Comparison of ENCODE assay signal across 9 cellular contexts in genomic region chr18:57435851-57436192, GRCh38. TPM values are rescaled to one million over a fixed set of nuclear protein-coding genes. Genes with fewer than 3 reads are reported as not detected.
A peak's percentile ranks its signal among the peaks of the same experiment; 100 is the strongest.
DNase-seq lines count a peak whose midpoint lies in the region; ATAC-seq, FAIRE-seq and TF ChIP-seq lines count a peak whose summit lies in the region.
"Had no signal": no experiment of that assay in that cellular context is flagged by ENCODE, and none has a peak within 500 bp of the region (broad histone marks: within the 10 kb centered on the region; RNA-seq: fewer than 3 reads in every experiment).

No MANE protein-coding gene starts in this region.

- no peak overlapping the region for H2AFZ ChIP-seq in smooth muscle cell (ENCODE audit: low read depth)

- no peak overlapping the region for H3K4me3 ChIP-seq in smooth muscle cell

- H3F3A ChIP-seq in smooth muscle cell (ENCODE audit: low read depth): no peaks in the 10 kb centered on the region

- peaks cover 49% of the 10 kb centered on the region for H3K4me1 Mint-ChIP-seq in stimulated activated naive CD8-positive, alpha-beta T cell treated with anti-CD3 and anti-CD28 coated beads, Interleukin-15, Interleukin-2, amounts not matched to agents 100 ng/mL and 50 ng/mL, for 24 hours (ENCODE audit: low read depth)
- peaks cover 7% of the 10 kb centered on the region for H3K4me1 Mint-ChIP-seq in activated T-helper 17 cell treated with anti-CD3 and anti-CD28 coated beads, Interleukin-2, amount 50 U/mL, for 72 hours
- peaks cover 17% of the 10 kb centered on the region for H3K4me1 Mint-ChIP-seq in memory B cell

- H3K27ac ChIP-seq in smooth muscle cell (ENCODE audit: low read depth): no peak overlapping the region
- H3K27ac ChIP-seq: SK-N-MC had no signal

- peaks cover 28% of the 10 kb centered on the region for H3K4me1 ChIP-seq in smooth muscle cell (ENCODE audit: low read depth)

- H3K4me2 ChIP-seq in smooth muscle cell: no peak overlapping the region

- no peaks in the 10 kb centered on the region for H3K79me2 ChIP-seq in smooth muscle cell (ENCODE audit: low read depth)

- H3K4me3 Mint-ChIP-seq in stimulated activated naive CD8-positive, alpha-beta T cell treated with anti-CD3 and anti-CD28 coated beads, Interleukin-15, Interleukin-2, amounts not matched to agents 100 ng/mL and 50 ng/mL, for 24 hours: peak overlapping the region; percentile 70
- peak overlapping the region; percentile 50 for H3K4me3 Mint-ChIP-seq in activated T-helper 17 cell treated with anti-CD3 and anti-CD28 coated beads, Interleukin-2, amount 50 U/mL, for 72 hours
- H3K4me3 Mint-ChIP-seq in memory B cell: peak overlapping the region; percentile 74

- no peaks in the 10 kb centered on the region for H3K36me3 ChIP-seq in smooth muscle cell (ENCODE audit: low read depth)

- peaks cover 93% of the 10 kb centered on the region for H3K27me3 ChIP-seq in smooth muscle cell (ENCODE audit: low read depth)

- no peaks in the 10 kb centered on the region for H3K9me3 ChIP-seq in smooth muscle cell (replicated peaks; ENCODE audit: low read depth)

- no peak overlapping the region for H3K9ac ChIP-seq in smooth muscle cell (ENCODE audit: low read depth)

- ATAC-seq in stimulated activated naive CD8-positive, alpha-beta T cell treated with anti-CD3 and anti-CD28 coated beads, Interleukin-15, Interleukin-2, amounts not matched to agents 100 U/mL and 50 U/mL, for 24 hours: no peak
- ATAC-seq in activated T-helper 17 cell treated with anti-CD3 and anti-CD28 coated beads, Interleukin-2, amount 50 U/mL, for 72 hours (replicated peaks): no peak
- ATAC-seq in memory B cell (ENCODE audit: low read depth) (no peak), HG03135 (IDR thresholded peaks at IDR 0.05; ENCODE audit: unreplicated experiment) (no peak)

- no peak overlapping the region for H3K27ac Mint-ChIP-seq in stimulated activated naive CD8-positive, alpha-beta T cell treated with anti-CD3 and anti-CD28 coated beads, Interleukin-15, Interleukin-2, amounts not matched to agents 100 ng/mL and 50 ng/mL, for 24 hours
- H3K27ac Mint-ChIP-seq in activated T-helper 17 cell treated with anti-CD3 and anti-CD28 coated beads, Interleukin-2, amount 50 U/mL, for 72 hours: no peak overlapping the region
- H3K27ac Mint-ChIP-seq in memory B cell: peak overlapping the region; percentile 77

- no peak for DNase-seq in stimulated activated naive CD8-positive, alpha-beta T cell treated with anti-CD3 and anti-CD28 coated beads, Interleukin-15, Interleukin-2, amounts not matched to agents 100 U/mL and 50 U/mL, for 24 hours
- DNase-seq in memory B cell (ENCODE audit: low spot score in 2 of 2) (no peak), frontal cortex (ENCODE audit: low spot score in 2 of 2) (no peak), smooth muscle cell (lab: John Stamatoyannopoulos, UW; ENCODE audit: unreplicated experiment) (no peak), SW 1271 (lab: John Stamatoyannopoulos, UW) (no peak)

- peaks cover 91% of the 10 kb centered on the region for H3K27me3 Mint-ChIP-seq in stimulated activated naive CD8-positive, alpha-beta T cell treated with anti-CD3 and anti-CD28 coated beads, Interleukin-15, Interleukin-2, amounts not matched to agents 100 ng/mL and 50 ng/mL, for 24 hours
- peaks cover 64% of the 10 kb centered on the region for H3K27me3 Mint-ChIP-seq in activated T-helper 17 cell treated with anti-CD3 and anti-CD28 coated beads, Interleukin-2, amount 50 U/mL, for 72 hours
- peaks cover 35% of the 10 kb centered on the region for H3K27me3 Mint-ChIP-seq in memory B cell

- H3K36me3 Mint-ChIP-seq in stimulated activated naive CD8-positive, alpha-beta T cell treated with anti-CD3 and anti-CD28 coated beads, Interleukin-15, Interleukin-2, amounts not matched to agents 100 ng/mL and 50 ng/mL, for 24 hours (ENCODE audit: low read depth): no peaks in the 10 kb centered on the region
- H3K36me3 Mint-ChIP-seq in activated T-helper 17 cell treated with anti-CD3 and anti-CD28 coated beads, Interleukin-2, amount 50 U/mL, for 72 hours (ENCODE audit: low read depth): peaks cover 26% of the 10 kb centered on the region
- peaks cover 6% of the 10 kb centered on the region for H3K36me3 Mint-ChIP-seq in memory B cell

- WGBS in smooth muscle cell (ENCODE audit: low lambda C conversion rate): 6% methylated on average over 12 of the region's 43 CpGs

- H3K9me3 Mint-ChIP-seq in stimulated activated naive CD8-positive, alpha-beta T cell treated with anti-CD3 and anti-CD28 coated beads, Interleukin-15, Interleukin-2, amounts not matched to agents 100 ng/mL and 50 ng/mL, for 24 hours: peaks cover 3% of the 10 kb centered on the region
- peaks cover 4% of the 10 kb centered on the region for H3K9me3 Mint-ChIP-seq in activated T-helper 17 cell treated with anti-CD3 and anti-CD28 coated beads, Interleukin-2, amount 50 U/mL, for 72 hours
- peaks cover 1% of the 10 kb centered on the region for H3K9me3 Mint-ChIP-seq in memory B cell

- TF ChIP-seq CTCF in smooth muscle cell (IDR thresholded peaks at IDR 0.05; ENCODE audit: borderline replicate concordance, insufficient read depth, poor library complexity, severe bottlenecking): no peak

- no peaks in the 10 kb centered on the region for H4K20me1 ChIP-seq in smooth muscle cell (ENCODE audit: low read depth)

- FAIRE-seq in frontal cortex (lab: Jason Lieb, UNC): no peak

RNA-seq across cellular contexts. Expression of gene ONECUT2, which starts 0.6 kb away (rescaled TPM):
- under 1 TPM in 1 of 2 donors, not detected in 1; 0.52 TPM for total RNA-seq in activated T-helper 17 cell treated with anti-CD3 and anti-CD28 coated beads, Interleukin-2, amount 50 U/mL, for 72 hours
- 1.2 TPM for total RNA-seq in frontal cortex
- 0.04 TPM in 1 of 2 replicates, not detected in the other for total RNA-seq in smooth muscle cell
- not detected in 2 replicates for polyA plus RNA-seq in smooth muscle cell
